35 cellular contexts compared by ENCODE assay signal in genomic region chr12:91894911-91895310, GRCh38.
"Had no signal": no experiment of that assay in that cellular context is flagged by ENCODE, and none has a peak within 500 bp of the region (broad histone marks: within the 10 kb centered on the region; RNA-seq: fewer than 3 reads in every experiment).

No MANE protein-coding gene starts in this region.

- H3K4me3 ChIP-seq: MG63 had no signal

- DNase-seq: Kasumi-1, MG63, MM.1S, MV-4-11, NCI-H1048, NCI-H1092, NCI-H1092 treated with DMSO at 0.1 percent for 48 hours, NCI-H1105, NCI-H1105 treated with DMSO at 0.1 percent for 48 hours, NCI-H1417, NCI-H1417 treated with DMSO at 0.1 percent for 48 hours, NCI-H1436, NCI-H1436 treated with DMSO at 0.1 percent for 48 hours, NCI-H146, NCI-H1694, NCI-H1694 treated with DMSO at 0.1 percent for 48 hours, NCI-H187, NCI-H187 treated with DMSO at 0.1 percent for 48 hours, NCI-H1930, NCI-H2029, NCI-H2029 treated with DMSO at 0.1 percent for 48 hours, NCI-H2081, NCI-H2081 treated with DMSO at 0.1 percent for 48 hours, NCI-H2107, NCI-H2171, NCI-H2171 treated with DMSO at 0.1 percent for 48 hours, NCI-H2227 treated with DMSO at 0.1 percent for 48 hours, NCI-H226, NCI-H345, NCI-H446, NCI-H446 treated with DMSO at 0.1 percent for 48 hours, NCI-H510A, NCI-H510A treated with DMSO at 0.1 percent for 48 hours, NCI-H524, NCI-H524 treated with DMSO at 0.1 percent for 48 hours had no signal

- H3K27me3 ChIP-seq: MG63 had no signal

- H3K36me3 ChIP-seq: MG63 had no signal

- H3K9me3 ChIP-seq: MG63 had no signal
